Comparison of ENCODE assay signal across 1 cellular context in the genomic region with DNA sequence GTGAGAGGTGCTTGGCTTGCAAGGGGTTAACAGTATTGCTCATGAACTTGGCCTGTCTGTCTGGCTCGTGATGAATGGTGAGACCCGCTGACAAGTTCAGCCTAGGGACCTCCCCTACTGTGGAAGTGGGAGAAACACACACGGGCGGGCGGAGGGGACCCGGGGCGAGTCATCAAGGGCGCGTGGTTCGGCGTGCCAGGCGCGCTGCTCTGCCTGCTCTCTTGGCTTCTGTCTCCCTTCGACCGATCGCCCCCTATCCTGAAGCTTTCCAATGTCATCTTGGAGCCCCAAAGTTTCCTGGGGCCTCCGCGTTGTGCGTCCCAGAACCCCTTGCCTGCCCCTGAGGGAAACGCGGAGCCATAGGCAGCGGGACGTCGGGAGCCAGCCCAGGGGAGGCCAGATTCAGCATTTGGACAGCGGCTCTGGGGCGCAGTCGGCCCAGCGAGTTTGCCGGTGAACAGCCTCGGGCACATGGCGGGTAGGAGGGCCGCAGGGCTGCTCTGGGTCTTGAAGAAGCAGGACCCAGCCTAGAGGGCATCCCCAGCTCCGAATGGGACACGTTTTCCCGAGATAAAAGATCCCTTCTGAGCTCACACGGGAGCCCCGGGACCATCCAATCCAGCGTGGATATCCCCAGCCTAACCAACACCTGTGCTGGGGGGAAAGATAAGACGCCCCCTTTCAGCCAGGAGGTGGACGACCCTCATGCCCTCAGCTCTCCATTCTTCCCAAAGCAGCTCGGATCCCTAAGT.
TF ChIP-seq lines count a peak whose summit lies in the region.

No MANE protein-coding gene starts in this region.

TF ChIP-seq in HCT116, 20 proteins besides CTCF, POLR2A, EP300 and RAD21:
- TF ChIP-seq, protein P1, sequence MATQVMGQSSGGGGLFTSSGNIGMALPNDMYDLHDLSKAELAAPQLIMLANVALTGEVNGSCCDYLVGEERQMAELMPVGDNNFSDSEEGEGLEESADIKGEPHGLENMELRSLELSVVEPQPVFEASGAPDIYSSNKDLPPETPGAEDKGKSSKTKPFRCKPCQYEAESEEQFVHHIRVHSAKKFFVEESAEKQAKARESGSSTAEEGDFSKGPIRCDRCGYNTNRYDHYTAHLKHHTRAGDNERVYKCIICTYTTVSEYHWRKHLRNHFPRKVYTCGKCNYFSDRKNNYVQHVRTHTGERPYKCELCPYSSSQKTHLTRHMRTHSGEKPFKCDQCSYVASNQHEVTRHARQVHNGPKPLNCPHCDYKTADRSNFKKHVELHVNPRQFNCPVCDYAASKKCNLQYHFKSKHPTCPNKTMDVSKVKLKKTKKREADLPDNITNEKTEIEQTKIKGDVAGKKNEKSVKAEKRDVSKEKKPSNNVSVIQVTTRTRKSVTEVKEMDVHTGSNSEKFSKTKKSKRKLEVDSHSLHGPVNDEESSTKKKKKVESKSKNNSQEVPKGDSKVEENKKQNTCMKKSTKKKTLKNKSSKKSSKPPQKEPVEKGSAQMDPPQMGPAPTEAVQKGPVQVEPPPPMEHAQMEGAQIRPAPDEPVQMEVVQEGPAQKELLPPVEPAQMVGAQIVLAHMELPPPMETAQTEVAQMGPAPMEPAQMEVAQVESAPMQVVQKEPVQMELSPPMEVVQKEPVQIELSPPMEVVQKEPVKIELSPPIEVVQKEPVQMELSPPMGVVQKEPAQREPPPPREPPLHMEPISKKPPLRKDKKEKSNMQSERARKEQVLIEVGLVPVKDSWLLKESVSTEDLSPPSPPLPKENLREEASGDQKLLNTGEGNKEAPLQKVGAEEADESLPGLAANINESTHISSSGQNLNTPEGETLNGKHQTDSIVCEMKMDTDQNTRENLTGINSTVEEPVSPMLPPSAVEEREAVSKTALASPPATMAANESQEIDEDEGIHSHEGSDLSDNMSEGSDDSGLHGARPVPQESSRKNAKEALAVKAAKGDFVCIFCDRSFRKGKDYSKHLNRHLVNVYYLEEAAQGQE (IDR thresholded peaks at IDR 0.05; ENCODE audit: low read depth): peak; percentile 96
- TF ChIP-seq TCF7L2 (IDR thresholded peaks at IDR 0.05; ENCODE audit: borderline replicate concordance, extremely low read depth, insufficient read depth, insufficient read length) (peak; percentile 5), EGR1 (IDR thresholded peaks at IDR 0.05; ENCODE audit: low read depth) (no peak)
